1 cellular context compared by ENCODE assay signal in genomic region chr11:12066056-12066798, GRCh38.
TF ChIP-seq lines count a peak whose summit lies in the region.

No MANE protein-coding gene starts in this region.

TF ChIP-seq in HEK293, 187 proteins besides CTCF, POLR2A, EP300 and RAD21 (continued from another document):
- TF ChIP-seq ZNF558 (tag by site-specific recombination; IDR thresholded peaks at IDR 0.05) (0 out of 2 replicates have a peak, but pooled peaks have one; percentile 17), ZBTB1 (tag by site-specific recombination; IDR thresholded peaks at IDR 0.05) (no peak), ZNF366 (tag by site-specific recombination; conservative IDR thresholded peaks at IDR 0.05) (peak; percentile 90), ZNF639 (tag by site-specific recombination; IDR thresholded peaks at IDR 0.05) (peak; percentile 49; the same call in 1 of the 2 replicates), SP7 (tag by site-specific recombination; IDR thresholded peaks at IDR 0.05) (peak; percentile 26; the same call in 1 of the 2 replicates), ZNF747 (tag by site-specific recombination; IDR thresholded peaks at IDR 0.05) (no peak), ZNF549 (tag by site-specific recombination; IDR thresholded peaks at IDR 0.05) (no peak), SCRT2 (tag by site-specific recombination; IDR thresholded peaks at IDR 0.05) (peak; percentile 92), PATZ1 (tag by site-specific recombination; IDR thresholded peaks at IDR 0.05) (0 out of 2 replicates have a peak, but pooled peaks have one; percentile 24), ZNF274 (IDR thresholded peaks at IDR 0.05; ENCODE audit: low read length) (no peak), ZNF274 (tag by site-specific recombination; IDR thresholded peaks at IDR 0.05; ENCODE audit: borderline replicate concordance) (no peak)
